In genomic region chr6:167266255-167267215, GRCh38 we compare ENCODE assay signal across 12 cellular contexts. TPM values are rescaled to one million over a fixed set of nuclear protein-coding genes. Genes with fewer than 3 reads are reported as not detected.
DNase-seq lines count a peak whose midpoint lies in the region; ATAC-seq, FAIRE-seq and TF ChIP-seq lines count a peak whose summit lies in the region.
"Not testable (repeated sequence)": the region's sequence is repeated elsewhere in the genome, so short reads cannot be mapped to it uniquely, and the experiment has no call there.
"Had no signal": no experiment of that assay in that cellular context is flagged by ENCODE, and none has a peak within 500 bp of the region (broad histone marks: within the 10 kb centered on the region; RNA-seq: fewer than 3 reads in every experiment).

No MANE protein-coding gene starts in this region.

- H3K79me2 ChIP-seq in H1 (ENCODE audit: control insufficient read depth in 1 of 2, insufficient read depth in 2 of 2, low read length in 2 of 2); neural progenitor cell (ENCODE audit: low read depth): not testable (repeated sequence)

- not testable (repeated sequence) for H3K9me3 ChIP-seq in H1 (ENCODE audit: insufficient read depth in 2 of 2, low read depth in 1 of 2, low read length in 1 of 2); left lung; neural progenitor cell (ENCODE audit: low read depth)

- DNase-seq in DMS53 (lab: John Stamatoyannopoulos, UW) (peak; percentile 75), NCI-H510A treated with DMSO at 0.1 percent for 48 hours (lab: John Stamatoyannopoulos, UW) (peak; percentile 22), H1 (ENCODE audit: low read depth in 1 of 2, low spot score in 2 of 2) (peak in 1 of 2 experiments; percentile 40), retina (peak; percentile 67)
- not testable (repeated sequence) for DNase-seq in glutamatergic neuron; left lung; neural progenitor cell (ENCODE audit: low spot score); urothelium cell line (ENCODE audit: low spot score)

- H3K36me3 Mint-ChIP-seq in glutamatergic neuron (ENCODE audit: unreplicated experiment); neural progenitor cell: not testable (repeated sequence)

- 93% methylated on average over 18 of the region's 32 CpGs; no CpG with 5 or more reads in 1 of the 2 experiments for whole genome bisulfite sequencing in H1 (ENCODE audit: extremely low coverage in 1 of 2, insufficient coverage in 1 of 2, insufficient read length in 1 of 2, insufficient replicate concordance in 2 of 2, low coverage in 1 of 2, low lambda C conversion rate in 2 of 2, missing lambda C conversion rate in 1 of 2), 2 experiments

- intact Hi-C loops in left lung (cut with DNase I), result not testable (repeated sequence)

- ATAC-seq in left lung, result peak; percentile 33

- peaks cover 12% of the 10 kb centered on the region for H3K4me1 Mint-ChIP-seq in glutamatergic neuron (ENCODE audit: low read depth, unreplicated experiment)
- peaks cover 36% of the 10 kb centered on the region for H3K4me1 Mint-ChIP-seq in neural progenitor cell

- H4K91ac ChIP-seq in H1 (replicated peaks; ENCODE audit: insufficient read length, low read length), result not testable (repeated sequence)

- H3K27me3 Mint-ChIP-seq in glutamatergic neuron (ENCODE audit: unreplicated experiment); neural progenitor cell (ENCODE audit: insufficient read depth, low read depth): not testable (repeated sequence)

- H3K14ac ChIP-seq in H1 (ENCODE audit: insufficient read length), result not testable (repeated sequence)

- POLR2A ChIA-PET in H1 (lab: Charles Lee; ENCODE audit: partially characterized antibody), result interaction anchor here (1.2 kb wide), 1 partner anchor 11 kb away, joined by 4 read pairs; no protein-coding TSS in a partner anchor

- H2AK5ac ChIP-seq in H1 (ENCODE audit: low read depth, low read length), result 0 out of 2 replicates have a peak overlapping the region, but pooled peaks have one; percentile 65

- H3K27me3 ChIP-seq in H1 (replicated peaks in 1 of 4; ENCODE audit: control insufficient read depth in 3 of 4, extremely low read depth in 1 of 4, insufficient read depth in 3 of 4, low read length in 3 of 4); left lung; neural progenitor cell: not testable (repeated sequence)

- not testable (repeated sequence) for H3F3A ChIP-seq in neural progenitor cell (ENCODE audit: low read depth)

- not testable (repeated sequence) for H3K4me1 ChIP-seq in H1 (replicated peaks in 1 of 4; ENCODE audit: control insufficient read depth in 3 of 4, insufficient read depth in 4 of 4, low read length in 3 of 4); left lung; neural progenitor cell

- TF ChIP-seq POLR2A in H1 (IDR thresholded peaks at IDR 0.05; ENCODE audit: control extremely low read depth in 1 of 2, low read depth in 2 of 2, low read length in 2 of 2), result not testable (repeated sequence)

- not testable (repeated sequence) for H2BK5ac ChIP-seq in H1 (ENCODE audit: low read depth, low read length)

- H3K4me3 Mint-ChIP-seq in glutamatergic neuron (ENCODE audit: unreplicated experiment), result not testable (repeated sequence)
- H3K4me3 Mint-ChIP-seq in neural progenitor cell, result peak overlapping the region; percentile 33

- not testable (repeated sequence) for H2BK12ac ChIP-seq in H1 (ENCODE audit: low read depth, low read length)

- not testable (repeated sequence) for H3K23ac ChIP-seq in H1 (ENCODE audit: insufficient read length)

- H3K18ac ChIP-seq in H1 (ENCODE audit: extremely low read depth, low read length), result not testable (repeated sequence)

- not testable (repeated sequence) for H2BK15ac ChIP-seq in H1 (ENCODE audit: low read length)

- not testable (repeated sequence) for H4K5ac ChIP-seq in H1 (ENCODE audit: insufficient read length, low read depth, low read length)

- not testable (repeated sequence) for H3K56ac ChIP-seq in H1 (replicated peaks; ENCODE audit: insufficient read length, low read depth, low read length)

- TF ChIP-seq EP300 in H1 (IDR thresholded peaks at IDR 0.05; ENCODE audit: borderline replicate concordance in 1 of 2, low read depth in 2 of 2, low read length in 2 of 2), result not testable (repeated sequence)

- H3K79me1 ChIP-seq in H1 (ENCODE audit: low read depth, low read length), result not testable (repeated sequence)

- not testable (repeated sequence) for H3K9ac ChIP-seq in H1 (replicated peaks in 1 of 4; ENCODE audit: extremely low read depth in 1 of 4, low read depth in 3 of 4, low read length in 3 of 4); neural progenitor cell

- not testable (repeated sequence) for H3K4ac ChIP-seq in H1 (replicated peaks; ENCODE audit: insufficient read length, low read depth, low read length)

- peak overlapping the region; percentile 86; the same call in 1 of the 2 replicates for H4K8ac ChIP-seq in H1 (ENCODE audit: extremely low read depth, insufficient read depth, low read length)

- not testable (repeated sequence) for H4K20me1 ChIP-seq in H1 (replicated peaks in 1 of 2; ENCODE audit: control insufficient read depth in 1 of 2, insufficient read depth in 2 of 2, low read length in 2 of 2); neural progenitor cell (ENCODE audit: low read depth)

- not testable (repeated sequence) for H3K23me2 ChIP-seq in H1 (ENCODE audit: low read depth, low read length)

- H3K4me2 ChIP-seq in H1 (ENCODE audit: insufficient read depth in 1 of 2, low read depth in 2 of 2, low read length in 2 of 2); neural progenitor cell: not testable (repeated sequence)

- peak overlapping the region; percentile 75 for H3K27ac Mint-ChIP-seq in glutamatergic neuron (ENCODE audit: unreplicated experiment)
- peak overlapping the region; percentile 95 for H3K27ac Mint-ChIP-seq in neural progenitor cell

- H2AFZ ChIP-seq in H1 (ENCODE audit: low read length); neural progenitor cell (replicated peaks): not testable (repeated sequence)

- not testable (repeated sequence) for TF ChIP-seq RAD21 in H1 (IDR thresholded peaks at IDR 0.05 in 1 of 2, conservative IDR thresholded peaks at IDR 0.05 in 1 of 2; ENCODE audit: low read depth in 2 of 2, low read length in 2 of 2)

- H2BK120ac ChIP-seq in H1 (replicated peaks; ENCODE audit: low read depth, low read length), result not testable (repeated sequence)

- not testable (repeated sequence) for H3K4me3 ChIP-seq in H1 (ENCODE audit: extremely low read depth in 1 of 4, insufficient read depth in 2 of 4, low read depth in 3 of 4, low read length in 4 of 4); left lung; neural progenitor cell

- CTCF ChIA-PET in H1 (lab: Charles Lee; ENCODE audit: partially characterized antibody), result interaction anchor here (1.0 to 2.1 kb wide), 3 partner anchors 11 to 45 kb away, joined by 4 to 7 read pairs (median 4); no protein-coding TSS in a partner anchor

- H3K9me3 Mint-ChIP-seq in glutamatergic neuron (ENCODE audit: unreplicated experiment), result not testable (repeated sequence)
- peaks cover 21% of the 10 kb centered on the region for H3K9me3 Mint-ChIP-seq in neural progenitor cell

- FAIRE-seq in H1 (lab: Jason Lieb, UNC) (peak; percentile 42), urothelium cell line (lab: Jason Lieb, UNC) (peak; percentile 69)

- peak overlapping the region; percentile 93; the same call in 1 of the 2 replicates for H2BK20ac ChIP-seq in H1 (ENCODE audit: low read length)

- H3K27ac ChIP-seq in H1 (ENCODE audit: low read depth, low read length); left lung; neural progenitor cell: not testable (repeated sequence)

- not testable (repeated sequence) for H3K36me3 ChIP-seq in H1 (ENCODE audit: control insufficient read depth in 2 of 4, insufficient read depth in 4 of 4, low read length in 3 of 4); left lung; neural progenitor cell

- TF ChIP-seq CTCF in H1 (IDR thresholded peaks at IDR 0.05; ENCODE audit: control extremely low read depth in 1 of 3, insufficient read depth in 1 of 3, low read depth in 1 of 3, low read length in 3 of 3); glutamatergic neuron (IDR thresholded peaks at IDR 0.05; ENCODE audit: partially characterized antibody, unreplicated experiment); left lung (IDR thresholded peaks at IDR 0.05); neural progenitor cell (IDR thresholded peaks at IDR 0.05): not testable (repeated sequence)

RNA-seq across cellular contexts. Expression of gene UNC93A, which starts 24.6 kb away (rescaled TPM):
- total RNA-seq in H1 (2021; fragmentation: NEBNext Ultra II Directional; extraction: Animal tissue kit (Norgen Biotek cat#: 25700)), result not detected in 2 replicates
- 0.31 and 0.39 TPM in 2 replicates for polyA plus RNA-seq in H1 (2011; rRNA removed)
- polyA plus RNA-seq in H1 (2011; cell fraction: cytosol; rRNA removed), result 0.67 TPM
- polyA plus RNA-seq in H1 (2011; cell fraction: nucleus; rRNA removed), result 0.47 TPM
- 0.16 to 0.58 TPM (median 0.23 TPM) in 4 replicates for polyA plus RNA-seq in H1 (2012, experiment 1 of 2)
- 0.20 TPM for polyA plus RNA-seq in H1 (2012, experiment 2 of 2)
- polyA plus RNA-seq in H1 (2013, experiment 1 of 2), result 0.12 TPM
- polyA plus RNA-seq in H1 (2013, experiment 2 of 2), result 0.07 TPM
- not detected in 2 replicates for polyA minus RNA-seq in H1 (2011; rRNA and poly(A)+ RNA removed)
- polyA minus RNA-seq in H1 (2011; cell fraction: cytosol; rRNA and poly(A)+ RNA removed), result not detected
- polyA minus RNA-seq in H1 (2011; cell fraction: nucleus; rRNA and poly(A)+ RNA removed), result not detected
- total RNA-seq in glutamatergic neuron (ENCODE audit: unreplicated experiment) (not detected), left lung (not detected), neural progenitor cell (ENCODE audit: low replicate concordance) (0.28 TPM in 1 of 2 replicates, not detected in the other)
- total RNA-seq: A172; CD8-positive, alpha-beta memory T cell; MCF 10A had no signal
- polyA plus RNA-seq: CD8-positive, alpha-beta memory T cell; IgD-negative memory B cell had no signal

RNA-seq across cellular contexts. Expression of gene TTLL2, which starts 58.4 kb away (rescaled TPM):
- not detected in 2 replicates for total RNA-seq in H1 (2021; fragmentation: NEBNext Ultra II Directional; extraction: Animal tissue kit (Norgen Biotek cat#: 25700))
- not detected in 2 replicates for polyA plus RNA-seq in H1 (2011; rRNA removed)
- not detected for polyA plus RNA-seq in H1 (2011; cell fraction: cytosol; rRNA removed)
- polyA plus RNA-seq in H1 (2011; cell fraction: nucleus; rRNA removed), result not detected
- 0.31 to 0.41 TPM (median 0.38 TPM) in 4 replicates for polyA plus RNA-seq in H1 (2012, experiment 1 of 2)
- not detected for polyA plus RNA-seq in H1 (2012, experiment 2 of 2)
- not detected for polyA plus RNA-seq in H1 (2013, experiment 1 of 2)
- not detected for polyA plus RNA-seq in H1 (2013, experiment 2 of 2)
- polyA minus RNA-seq in H1 (2011; rRNA and poly(A)+ RNA removed), result not detected in 2 replicates
- polyA minus RNA-seq in H1 (2011; cell fraction: cytosol; rRNA and poly(A)+ RNA removed), result not detected
- polyA minus RNA-seq in H1 (2011; cell fraction: nucleus; rRNA and poly(A)+ RNA removed), result not detected
- total RNA-seq in glutamatergic neuron (ENCODE audit: unreplicated experiment), result not detected
- not detected for total RNA-seq in left lung
- total RNA-seq in neural progenitor cell (ENCODE audit: low replicate concordance), result not detected in 2 replicates
- total RNA-seq: A172; CD8-positive, alpha-beta memory T cell; MCF 10A had no signal
- polyA plus RNA-seq: CD8-positive, alpha-beta memory T cell; IgD-negative memory B cell had no signal
